15 cellular contexts compared by ENCODE assay signal in the genomic region with DNA sequence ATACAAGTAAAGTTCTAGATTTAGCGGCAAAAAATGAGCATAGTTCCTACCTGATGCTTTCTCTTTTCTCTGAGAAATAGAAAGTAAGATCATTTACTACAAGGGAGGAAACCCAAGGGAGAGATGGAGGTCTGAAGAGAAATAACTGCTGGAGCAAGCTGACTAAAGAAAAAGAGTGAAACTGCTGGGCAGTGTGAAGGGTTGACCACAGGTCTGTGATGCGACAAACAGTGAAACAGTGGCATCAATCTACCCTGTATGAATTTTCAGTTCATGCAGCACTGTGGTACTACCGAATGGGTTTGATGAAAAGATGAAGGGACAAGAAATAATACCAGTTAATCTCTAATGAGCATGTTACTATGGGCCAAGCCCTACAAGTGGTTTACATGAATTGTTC. TPM values are rescaled to one million over a fixed set of nuclear protein-coding genes. Genes with fewer than 3 reads are reported as not detected.
DNase-seq lines count a peak whose midpoint lies in the region; ATAC-seq, FAIRE-seq and TF ChIP-seq lines count a peak whose summit lies in the region.
"Had no signal": no experiment of that assay in that cellular context is flagged by ENCODE, and none has a peak within 500 bp of the region (broad histone marks: within the 10 kb centered on the region; RNA-seq: fewer than 3 reads in every experiment).

No MANE protein-coding gene starts in this region.

- FAIRE-seq in GM12891 (lab: Jason Lieb, UNC) (peak; percentile 58), GM19239 (lab: Jason Lieb, UNC) (peak; percentile 49)
- FAIRE-seq: H1 had no signal

- H3K4me1 Mint-ChIP-seq in effector memory CD8-positive, alpha-beta T cell (ENCODE audit: low read depth in 2 of 2): peaks cover 30 to 47% of the 10 kb centered on the region in 2 donors

- peaks cover 0 to 27% (median 7%) of the 10 kb centered on the region in 4 donors for H3K4me1 ChIP-seq in sigmoid colon

- no peaks in the 10 kb centered on the region for H3K9me3 ChIP-seq in sigmoid colon

- DNase-seq in GM12891 (ENCODE audit: insufficient read length, low spot score) (no peak), GM19239 (ENCODE audit: insufficient read length, low spot score) (no peak), activated gamma-delta T cell treated with Interleukin-2 at 50 U/mL for 16 hours (no peak), dedifferentiated amniotic fluid mesenchymal stem cell (ENCODE audit: extremely low spot score) (no peak), sigmoid colon (no peak), DMS 273 treated with DMSO at 0.1 percent for 48 hours (lab: John Stamatoyannopoulos, UW) (no peak)
- DNase-seq in effector memory CD8-positive, alpha-beta T cell: no peak
- DNase-seq: amygdala, C1 segment of cervical spinal cord, foreskin fibroblast, NCI-H146, NCI-H510A treated with DMSO at 0.1 percent for 48 hours had no signal

- peak overlapping the region in 1 of 2 donors; percentile 2 for H3K4me3 Mint-ChIP-seq in effector memory CD8-positive, alpha-beta T cell
- H3K4me3 Mint-ChIP-seq: T-helper 1 cell treated with Interleukin-12 subunit alpha and Interleukin-12 subunit beta and Interleukin-4 antibody, amounts not matched to agents 30 μg/mL and 1 μg/mL, for 36 hours had no signal

- peak overlapping the region; percentile 1 to 66 for H3K27ac Mint-ChIP-seq in effector memory CD8-positive, alpha-beta T cell
- H3K27ac Mint-ChIP-seq: T-helper 1 cell treated with Interleukin-12 subunit alpha and Interleukin-12 subunit beta and Interleukin-4 antibody, amounts not matched to agents 30 μg/mL and 1 μg/mL, for 36 hours had no signal

- TF ChIP-seq POLR2A in GM12891 (IDR thresholded peaks at IDR 0.05; ENCODE audit: low read depth, low read length) (no peak), sigmoid colon (IDR thresholded peaks at IDR 0.05) (no peak)

- no peaks in the 10 kb centered on the region for H3K27me3 ChIP-seq in sigmoid colon

- H3K36me3 Mint-ChIP-seq in effector memory CD8-positive, alpha-beta T cell (ENCODE audit: insufficient read depth): peaks cover 29% of the 10 kb centered on the region

- no peaks in the 10 kb centered on the region for H3K27me3 Mint-ChIP-seq in effector memory CD8-positive, alpha-beta T cell

- no peak overlapping the region for H3K4me3 ChIP-seq in sigmoid colon

- no peaks in the 10 kb centered on the region for H3K9me3 Mint-ChIP-seq in effector memory CD8-positive, alpha-beta T cell
- H3K9me3 Mint-ChIP-seq: T-helper 1 cell treated with Interleukin-12 subunit alpha and Interleukin-12 subunit beta and Interleukin-4 antibody, amounts not matched to agents 30 μg/mL and 1 μg/mL, for 36 hours had no signal

- peaks cover 0 to 8% (median 0%) of the 10 kb centered on the region in 4 donors for H3K36me3 ChIP-seq in sigmoid colon

- H3K27ac ChIP-seq in sigmoid colon: no peak overlapping the region

- TF ChIP-seq EP300 in sigmoid colon (IDR thresholded peaks at IDR 0.05): no peak

- intact Hi-C loops in sigmoid colon (cut with DNase I): no loop called here

- TF ChIP-seq CTCF in sigmoid colon (IDR thresholded peaks at IDR 0.05): no peak

- 94% methylated on average over 3 of the region's 3 CpGs for WGBS in sigmoid colon, 2 donors

- ATAC-seq in HG03196 (IDR thresholded peaks at IDR 0.05; ENCODE audit: unreplicated experiment): peak; percentile 49
- no peak for ATAC-seq in effector memory CD8-positive, alpha-beta T cell (replicated peaks)

TF ChIP-seq in GM12891, 5 proteins besides CTCF, POLR2A, EP300 and RAD21:
- no peak for TF ChIP-seq POLR2AphosphoS5 (IDR thresholded peaks at IDR 0.05; ENCODE audit: low read depth, low read length)
- no peak for TF ChIP-seq SPI1 (IDR thresholded peaks at IDR 0.05; ENCODE audit: low read depth, low read length)
- no peak for TF ChIP-seq TAF1 (IDR thresholded peaks at IDR 0.05; ENCODE audit: low read depth, low read length)
- no peak for TF ChIP-seq PAX5 (IDR thresholded peaks at IDR 0.05; ENCODE audit: insufficient read depth, low read length, severe bottlenecking)
- TF ChIP-seq POU2F2 (IDR thresholded peaks at IDR 0.05; ENCODE audit: low read depth, low read length): no peak

RNA-seq across cellular contexts. Expression of a gene that starts 52.2 kb away (rescaled TPM):
- 40.9 TPM for polyA plus RNA-seq in GM12891 (2012; ENCODE audit: low read depth, missing spikeins)
- 10 to 100 TPM; 59.3 to 65.8 (median 63.6) TPM for total RNA-seq in sigmoid colon
- polyA plus RNA-seq in sigmoid colon: 10 to 100 TPM; 63.0 to 85.3 (median 71.5) TPM
